ENCODE assay signal across 8 cellular contexts in genomic region chr4:40307627-40308497, GRCh38. TPM values are rescaled to one million over a fixed set of nuclear protein-coding genes. Genes with fewer than 3 reads are reported as not detected.
DNase-seq lines count a peak whose midpoint lies in the region; ATAC-seq lines count a peak whose summit lies in the region.

No MANE protein-coding gene starts in this region.

- POLR2A ChIA-PET in activated naive CD8-positive, alpha-beta T cell treated with anti-CD3 and anti-CD28 coated beads, Interleukin-2, amount 10 ng/mL, durations not matched to agents 7 days and 5 days (lab: Charles Lee): interaction anchor here (0.6 to 8.7 kb wide), 31 partner anchors 9 to 939 kb away, joined by 3 to 132 read pairs (median 8); partner anchors contain the start of genes N4BP2 and RHOH

- peaks cover 9% of the 10 kb centered on the region for H3K36me3 Mint-ChIP-seq in activated naive CD8-positive, alpha-beta T cell treated with anti-CD3 and anti-CD28 coated beads, Interleukin-2, amount 10 ng/mL, durations not matched to agents 7 days and 5 days

- H3K4me3 Mint-ChIP-seq in activated naive CD8-positive, alpha-beta T cell treated with anti-CD3 and anti-CD28 coated beads, Interleukin-2, amount 10 ng/mL, durations not matched to agents 7 days and 5 days: peak overlapping the region; percentile 83

- no peaks in the 10 kb centered on the region for H3K9me3 Mint-ChIP-seq in activated naive CD8-positive, alpha-beta T cell treated with anti-CD3 and anti-CD28 coated beads, Interleukin-2, amount 10 ng/mL, durations not matched to agents 7 days and 5 days

- DNase-seq in NAMALWA (ENCODE audit: low spot score) (peak; percentile 96), nucleus accumbens (lab: John Stamatoyannopoulos, UW) (no peak), mesenteric fat pad (ENCODE audit: low spot score) (no peak), NCI-H748 treated with DMSO at 0.1 percent for 48 hours (lab: John Stamatoyannopoulos, UW) (no peak)
- peak; percentile 65 for DNase-seq in activated naive CD8-positive, alpha-beta T cell treated with anti-CD3 and anti-CD28 coated beads, Interleukin-2, amount 10 ng/mL, durations not matched to agents 7 days and 5 days
- DNase-seq in stimulated activated CD4-positive, alpha-beta T cell treated with anti-CD3 and anti-CD28 coated beads, Interleukin-4, amount 100 ng/mL, for 1 hour: peak; percentile 62

- peaks cover 78% of the 10 kb centered on the region for H3K4me1 Mint-ChIP-seq in activated naive CD8-positive, alpha-beta T cell treated with anti-CD3 and anti-CD28 coated beads, Interleukin-2, amount 10 ng/mL, durations not matched to agents 7 days and 5 days

- ATAC-seq in GM18873 (IDR thresholded peaks at IDR 0.05; ENCODE audit: low FRiP score, unreplicated experiment) (peak; percentile 32), HG03045 (IDR thresholded peaks at IDR 0.05; ENCODE audit: unreplicated experiment) (no peak)
- ATAC-seq in activated naive CD8-positive, alpha-beta T cell treated with anti-CD3 and anti-CD28 coated beads, Interleukin-2, amount 10 ng/mL, durations not matched to agents 7 days and 5 days (ENCODE audit: low read depth): peak; percentile 55

- H3K27me3 Mint-ChIP-seq in activated naive CD8-positive, alpha-beta T cell treated with anti-CD3 and anti-CD28 coated beads, Interleukin-2, amount 10 ng/mL, durations not matched to agents 7 days and 5 days: no peaks in the 10 kb centered on the region

- H3K27ac Mint-ChIP-seq in activated naive CD8-positive, alpha-beta T cell treated with anti-CD3 and anti-CD28 coated beads, Interleukin-2, amount 10 ng/mL, durations not matched to agents 7 days and 5 days: peak overlapping the region; percentile 94

RNA-seq across cellular contexts. Expression of gene CHRNA9, which starts 27.3 kb away (rescaled TPM):
- under 1 TPM; 0.55 to 0.68 TPM for total RNA-seq in activated naive CD8-positive, alpha-beta T cell treated with anti-CD3 and anti-CD28 coated beads, Interleukin-2, amount 10 ng/mL, durations not matched to agents 7 days and 5 days
- not detected for total RNA-seq in mesenteric fat pad

Comparison
In these comparisons a context has a peak if more than half of its experiments do, and no peak if none do; other contexts are left out.
1. DNase-seq: peak in NAMALWA (single experiment), activated naive CD8-positive, alpha-beta T cell treated with anti-CD3 and anti-CD28 coated beads, Interleukin-2, amount 10 ng/mL, durations not matched to agents 7 days and 5 days (single experiment) and stimulated activated CD4-positive, alpha-beta T cell treated with anti-CD3 and anti-CD28 coated beads, Interleukin-4, amount 100 ng/mL, for 1 hour (single experiment); none in nucleus accumbens (0 of 56), mesenteric fat pad (single experiment) and NCI-H748 treated with DMSO at 0.1 percent for 48 hours (single experiment).